In genomic region chr20:42506397-42506796, GRCh38 we compare ENCODE assay signal across 33 cellular contexts.
DNase-seq lines count a peak whose midpoint lies in the region; ATAC-seq, FAIRE-seq and TF ChIP-seq lines count a peak whose summit lies in the region.
"Had no signal": no experiment of that assay in that cellular context is flagged by ENCODE, and none has a peak within 500 bp of the region (broad histone marks: within the 10 kb centered on the region; RNA-seq: fewer than 3 reads in every experiment).

No MANE protein-coding gene starts in this region.

- no peak overlapping the region for H3K23ac ChIP-seq in IMR-90 (ENCODE audit: low read depth, low read length)

- in situ Hi-C loops in HepG2 (cut with HindIII; ENCODE audit: extremely low pct_ligation_motif_present, low pct_unique_long_range_greater_than_20kb), result no loop called here
- in situ Hi-C loops in IMR-90 (cut with MboI; ENCODE audit: low sequenced_read_pairs), result no loop called here
- in situ Hi-C loops in K562 (cut with MboI), result no loop called here

- no peak overlapping the region for H2BK5ac ChIP-seq in IMR-90 (ENCODE audit: low read depth, low read length, poor library complexity, severe bottlenecking)

- no peak overlapping the region for H4K91ac ChIP-seq in IMR-90 (ENCODE audit: insufficient read depth, low read depth, low read length)

- no TSS peak for BruUV-seq in HepG2 (replicated peaks; lab: Mats Ljungman, UMichigan)
- BruUV-seq in IMR-90 (replicated peaks; lab: Mats Ljungman, UMichigan), result no TSS peak
- no TSS peak for BruUV-seq in K562 (replicated peaks; lab: Mats Ljungman, UMichigan)

- TF ChIP-seq RAD21 in HepG2 (CRISPR knock-in tag; IDR thresholded peaks at IDR 0.05) (no peak), IMR-90 (IDR thresholded peaks at IDR 0.05; ENCODE audit: low read length) (no peak), K562 (CRISPR knock-in tag; conservative IDR thresholded peaks at IDR 0.05 in 1 of 2, IDR thresholded peaks at IDR 0.05 in 1 of 2) (no peak)

- no peak overlapping the region for H4K8ac ChIP-seq in IMR-90 (ENCODE audit: low read depth in 2 of 2, low read length in 2 of 2)

- 5% methylated on average over 2 of the region's 2 CpGs for WGBS in HepG2 (ENCODE audit: low lambda C conversion rate)
- 72% methylated on average over 2 of the region's 2 CpGs for WGBS in right lobe of liver (ENCODE audit: insufficient coverage, low coverage, low lambda C conversion rate, missing lambda C conversion rate)
- no CpG with 5 or more reads among the region's 2 CpGs for WGBS in IMR-90 (ENCODE audit: extremely low coverage in 2 of 2, insufficient read length in 1 of 2), 2 experiments
- 0% methylated on average over 2 of the region's 2 CpGs for WGBS in K562 (ENCODE audit: insufficient coverage, low coverage, missing lambda C conversion rate)

- H3K27me3 ChIP-seq in HepG2 (ENCODE audit: control insufficient read depth in 1 of 2, insufficient read depth in 2 of 2, low read length in 2 of 2), result no peaks in the 10 kb centered on the region
- no peaks in the 10 kb centered on the region for H3K27me3 ChIP-seq in right lobe of liver
- no peaks in the 10 kb centered on the region for H3K27me3 ChIP-seq in IMR-90 (ENCODE audit: control insufficient read depth, insufficient read depth, low read length)
- no peaks in the 10 kb centered on the region; a peak in 1 of 5 replicates for H3K27me3 ChIP-seq in K562 (ENCODE audit: control insufficient read depth in 2 of 2, insufficient read depth in 2 of 2, low read length in 2 of 2)
- H3K27me3 ChIP-seq in dorsolateral prefrontal cortex, result no peaks in the 10 kb centered on the region
- H3K27me3 ChIP-seq: BE2C; BLaER1; BLaER1 treated with 17β-estradiol and CSF1 and Interleukin-3, amounts not matched to agents 10 nM and 100 nM had no signal

- H2AFZ ChIP-seq in HepG2 (ENCODE audit: low read length) (no peak overlapping the region), IMR-90 (replicated peaks; ENCODE audit: low read length, poor library complexity) (no peak overlapping the region), K562 (ENCODE audit: low read depth, low read length) (no peak overlapping the region)

- no peak overlapping the region for H2AK5ac ChIP-seq in IMR-90 (ENCODE audit: low read depth, low read length)

- H4K5ac ChIP-seq in IMR-90 (ENCODE audit: low read depth, low read length), result no peak overlapping the region

- no peak overlapping the region for H2BK120ac ChIP-seq in IMR-90 (ENCODE audit: low read depth, low read length)

- intact Hi-C loops in HepG2 (cut with micrococcal nuclease; ENCODE audit: unreplicated experiment) (no loop called here), right lobe of liver (cut with DNase I) (no loop called here), IMR-90 (cut with micrococcal nuclease) (no loop called here), K562 (cut with micrococcal nuclease) (no loop called here), dorsolateral prefrontal cortex (cut with DNase I) (no loop called here)

- no peak overlapping the region for H2BK20ac ChIP-seq in IMR-90 (ENCODE audit: low read depth, low read length)

- H4K20me1 ChIP-seq in HepG2 (ENCODE audit: insufficient read depth, low read length) (no peaks in the 10 kb centered on the region), IMR-90 (ENCODE audit: insufficient read depth, low read length) (no peaks in the 10 kb centered on the region), K562 (replicated peaks; ENCODE audit: control insufficient read depth, insufficient read depth, low read length) (no peaks in the 10 kb centered on the region)
- H4K20me1 ChIP-seq: BLaER1; BLaER1 treated with 17β-estradiol and CSF1 and Interleukin-3, amounts not matched to agents 10 nM and 100 nM had no signal

- no peak overlapping the region for H2AK9ac ChIP-seq in IMR-90 (replicated peaks; ENCODE audit: low read depth, low read length, poor library complexity)

- H3K9ac ChIP-seq in HepG2 (ENCODE audit: insufficient read depth, low read depth, low read length) (no peak overlapping the region), IMR-90 (ENCODE audit: low read depth, low read length) (no peak overlapping the region), K562 (ENCODE audit: insufficient read depth in 1 of 2, low read depth in 2 of 2, low read length in 2 of 2) (no peak overlapping the region)
- H3K9ac ChIP-seq: BLaER1; BLaER1 treated with 17β-estradiol and CSF1 and Interleukin-3, amounts not matched to agents 10 nM and 100 nM had no signal

- H3K56ac ChIP-seq in IMR-90 (ENCODE audit: extremely low read depth, insufficient read depth, low read length), result no peak overlapping the region

- no peaks in the 10 kb centered on the region for H3K9me1 ChIP-seq in IMR-90 (ENCODE audit: insufficient read depth, low read length)
- no peaks in the 10 kb centered on the region for H3K9me1 ChIP-seq in K562 (ENCODE audit: control insufficient read depth, insufficient read depth, low read length)

- H3K79me1 ChIP-seq in IMR-90 (ENCODE audit: low read depth in 1 of 2, low read length in 2 of 2), result no peaks in the 10 kb centered on the region

- no peak overlapping the region for H3K14ac ChIP-seq in IMR-90 (replicated peaks; ENCODE audit: low read depth, low read length)

- no peak for FAIRE-seq in HepG2 (lab: Jason Lieb, UNC)
- no peak for FAIRE-seq in K562 (lab: Jason Lieb, UNC)
- FAIRE-seq: A204.1, A549, D721Med had no signal

- H3K9me3 ChIP-seq in HepG2 (ENCODE audit: low read length) (0 out of 2 replicates have a peak, but pooled peaks cover 3% of the 10 kb centered on the region), right lobe of liver (no peaks in the 10 kb centered on the region), IMR-90 (ENCODE audit: control insufficient read depth, insufficient read depth, low read length) (no peaks in the 10 kb centered on the region), K562 (replicated peaks; ENCODE audit: control insufficient read depth, insufficient read depth, low read depth, low read length) (no peaks in the 10 kb centered on the region)
- H3K9me3 ChIP-seq: A549, BE2C, BLaER1 had no signal

- H3K4ac ChIP-seq in IMR-90 (ENCODE audit: low read depth, low read length), result no peak overlapping the region

- TF ChIP-seq CTCF in HepG2 (CRISPR knock-in tag; IDR thresholded peaks at IDR 0.05), result no peak
- no peak for TF ChIP-seq CTCF in right lobe of liver (IDR thresholded peaks at IDR 0.05)
- no peak for TF ChIP-seq CTCF in IMR-90 (conservative IDR thresholded peaks at IDR 0.05; ENCODE audit: low read depth, low read length)
- no peak for TF ChIP-seq CTCF in K562 (IDR thresholded peaks at IDR 0.05 in 2 of 3, conservative IDR thresholded peaks at IDR 0.05 in 1 of 3; ENCODE audit: insufficient read depth in 2 of 3, low read depth in 1 of 3, low read length in 3 of 3)
- TF ChIP-seq CTCF in dorsolateral prefrontal cortex (IDR thresholded peaks at IDR 0.05 in 54 of 56, conservative IDR thresholded peaks at IDR 0.05 in 2 of 56; ENCODE audit: low read depth in 1 of 56, partially characterized antibody in 56 of 56), result no peak

- no peak overlapping the region for H2BK15ac ChIP-seq in IMR-90 (ENCODE audit: low read depth, low read length)

- H3K4me2 ChIP-seq in HepG2 (ENCODE audit: low read depth, low read length) (no peak overlapping the region), IMR-90 (ENCODE audit: low read depth, low read length) (no peak overlapping the region), K562 (ENCODE audit: insufficient read depth, low read length) (no peak overlapping the region)
- H3K4me2 ChIP-seq: A549; BLaER1; BLaER1 treated with 17β-estradiol and CSF1 and Interleukin-3, amounts not matched to agents 10 nM and 100 nM had no signal

- no peak for TF ChIP-seq EP300 in HepG2 (IDR thresholded peaks at IDR 0.05; ENCODE audit: low read depth in 2 of 2, low read length in 2 of 2)
- no peak for TF ChIP-seq EP300 in HepG2 (CRISPR knock-in tag; IDR thresholded peaks at IDR 0.05; ENCODE audit: borderline replicate concordance)
- TF ChIP-seq EP300 in K562 (IDR thresholded peaks at IDR 0.05; ENCODE audit: low read length), result no peak

- ATAC-seq in HepG2 (no peak), right lobe of liver (no peak), IMR-90 (ENCODE audit: low read depth) (no peak), K562 (no peak)
- ATAC-seq: A549; CD8-positive, alpha-beta T cell had no signal

- POLR2A ChIA-PET in HepG2 (lab: Yijun Ruan, JAX), result no interaction called here
- POLR2A ChIA-PET in IMR-90 (lab: Charles Lee; ENCODE audit: unreplicated experiment), result no interaction called here
- POLR2A ChIA-PET in K562 (lab: Yijun Ruan, JAX), result no interaction called here

- H3K4me1 ChIP-seq in HepG2 (ENCODE audit: insufficient read depth, low read length) (no peaks in the 10 kb centered on the region), right lobe of liver (no peaks in the 10 kb centered on the region), IMR-90 (ENCODE audit: control insufficient read depth, insufficient read depth, low read length) (no peaks in the 10 kb centered on the region), K562 (replicated peaks in 1 of 2; ENCODE audit: control insufficient read depth in 2 of 2, insufficient read depth in 2 of 2, low read length in 2 of 2) (no peaks in the 10 kb centered on the region)
- H3K4me1 ChIP-seq: A549; BE2C; BLaER1; BLaER1 treated with 17β-estradiol and CSF1 and Interleukin-3, amounts not matched to agents 10 nM and 100 nM; Caco-2 had no signal

- H3K4me3 ChIP-seq in HepG2 (replicated peaks in 1 of 3; ENCODE audit: insufficient read depth in 1 of 3, low read depth in 2 of 3, low read length in 3 of 3), result no peak overlapping the region
- no peak overlapping the region for H3K4me3 ChIP-seq in right lobe of liver
- no peak overlapping the region for H3K4me3 ChIP-seq in IMR-90 (ENCODE audit: insufficient read depth, low read depth, low read length)
- H3K4me3 ChIP-seq in K562, result no peak overlapping the region
- H3K4me3 ChIP-seq in dorsolateral prefrontal cortex, result no peak overlapping the region
- H3K4me3 ChIP-seq: A549; BLaER1; BLaER1 treated with 17β-estradiol and CSF1 and Interleukin-3, amounts not matched to agents 10 nM and 100 nM had no signal

- CTCF ChIA-PET in HepG2 (lab: Yijun Ruan, JAX; ENCODE audit: low intra/inter-chr PET ratio, low total read pairs) (no interaction called here), IMR-90 (lab: Yijun Ruan, JAX) (no interaction called here), K562 (lab: Yijun Ruan, JAX; ENCODE audit: low intra/inter-chr PET ratio) (no interaction called here)

- H3K79me2 ChIP-seq in HepG2 (ENCODE audit: insufficient read depth, low read length), result no peaks in the 10 kb centered on the region
- H3K79me2 ChIP-seq in K562 (ENCODE audit: control insufficient read depth, insufficient read depth, low read length), result no peaks in the 10 kb centered on the region

- TF ChIP-seq POLR2A in HepG2 (IDR thresholded peaks at IDR 0.05; ENCODE audit: insufficient read depth in 1 of 2, low read depth in 2 of 2, low read length in 2 of 2) (no peak), right lobe of liver (IDR thresholded peaks at IDR 0.05) (no peak), IMR-90 (IDR thresholded peaks at IDR 0.05; ENCODE audit: low read depth, low read length) (no peak), K562 (conservative IDR thresholded peaks at IDR 0.05) (no peak)

- dilution Hi-C loops in IMR-90 (cut with HindIII; ENCODE audit: low sequenced_read_pairs, unreplicated experiment), result no loop called here

- no peak overlapping the region for H3K18ac ChIP-seq in IMR-90 (ENCODE audit: low read depth, low read length)

- H3K36me3 ChIP-seq in HepG2 (replicated peaks in 1 of 2; ENCODE audit: control insufficient read depth in 1 of 2, insufficient read depth in 2 of 2, low read length in 2 of 2) (no peaks in the 10 kb centered on the region), right lobe of liver (no peaks in the 10 kb centered on the region), IMR-90 (ENCODE audit: control insufficient read depth, insufficient read depth, low read length) (no peaks in the 10 kb centered on the region), K562 (ENCODE audit: control insufficient read depth, insufficient read depth, low read length) (no peaks in the 10 kb centered on the region)
- H3K36me3 ChIP-seq: BE2C; BLaER1; BLaER1 treated with 17β-estradiol and CSF1 and Interleukin-3, amounts not matched to agents 10 nM and 100 nM had no signal

- no peak for DNase-seq in HepG2 (ENCODE audit: low spot score)
- DNase-seq in right lobe of liver, result no peak
- no peak for DNase-seq in IMR-90
- DNase-seq in K562 (ENCODE audit: extremely low read depth in 1 of 4, low spot score in 3 of 4), result no peak
- DNase-seq in dorsolateral prefrontal cortex, result no peak
- DNase-seq in NCI-H2196 treated with DMSO at 0.1 percent for 48 hours (lab: John Stamatoyannopoulos, UW; ENCODE audit: unreplicated experiment), result no peak
- DNase-seq: 8988T; ACHN; AML-193; BE2C; C1 segment of cervical spinal cord; Caco-2; Calu3; CD4-positive, alpha-beta memory T cell; CD4-positive, alpha-beta T cell; CD4-positive, CD25-positive, alpha-beta regulatory T cell; CD8-positive, alpha-beta memory T cell; CD8-positive, alpha-beta T cell; COR-L47; DMS 273 treated with DMSO at 0.1 percent for 48 hours; DMS153; DMS53; DMS79; DMS79 treated with DMSO at 0.1 percent for 48 hours; DND-41; EL had no signal

- H3K27ac ChIP-seq in HepG2 (ENCODE audit: extremely low read length, insufficient read depth, low read length) (no peak overlapping the region), right lobe of liver (no peak overlapping the region), IMR-90 (ENCODE audit: insufficient read depth, low read length) (no peak overlapping the region), K562 (ENCODE audit: extremely low read depth, low read depth, low read length) (no peak overlapping the region), dorsolateral prefrontal cortex (no peak overlapping the region)
- H3K27ac ChIP-seq: 22Rv1; A549; BLaER1; BLaER1 treated with 17β-estradiol and CSF1 and Interleukin-3, amounts not matched to agents 10 nM and 100 nM; C4-2B had no signal

Comparison
In these comparisons a context has a peak if more than half of its experiments do, and no peak if none do; other contexts are left out.
1. Of the 241 proteins assayed by ChIP-seq in both HepG2 and K562: peak only in HepG2: none; only in K562: none; in both: CEBPB; in neither: 239; mixed calls (peak in some experiments, not most) for 1.